Comparison of ENCODE assay signal across 14 cellular contexts in the genomic region with DNA sequence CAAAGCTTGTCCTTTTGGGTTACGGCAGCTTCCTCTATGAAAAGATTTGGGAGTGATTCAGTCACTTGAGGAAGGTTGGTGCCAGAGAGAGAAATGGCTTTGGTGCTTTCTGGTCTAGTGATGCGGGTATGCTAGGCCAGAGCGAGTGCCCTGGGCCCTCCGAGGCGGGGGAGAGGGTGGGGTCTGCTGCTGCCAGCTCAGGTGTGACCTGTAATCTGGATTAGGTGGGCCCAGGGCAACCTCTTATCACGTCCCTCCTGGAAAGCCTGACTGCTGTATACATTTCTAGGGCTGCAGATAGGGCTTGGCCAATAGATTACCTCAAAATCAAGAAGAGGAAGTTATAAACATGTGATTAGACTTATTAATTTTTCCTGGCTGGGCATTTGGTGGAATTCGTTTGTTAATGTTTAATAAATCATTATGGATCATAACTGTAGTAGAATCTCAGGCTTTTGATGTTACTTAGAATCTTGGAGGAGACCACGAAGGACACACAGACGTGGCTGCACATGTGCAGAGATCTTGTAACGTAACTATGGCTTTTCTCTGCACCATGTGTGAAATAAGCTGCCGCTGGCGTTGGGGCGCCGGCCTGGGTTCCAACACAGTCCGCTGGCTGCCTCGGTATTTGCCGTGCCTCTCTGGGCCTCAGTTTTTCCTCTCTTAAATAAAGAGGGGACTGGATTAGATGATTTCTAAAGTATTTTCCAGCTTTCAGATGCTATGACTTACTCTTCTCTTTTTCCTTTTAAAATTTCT. TPM values are rescaled to one million over a fixed set of nuclear protein-coding genes. Genes with fewer than 3 reads are reported as not detected.
DNase-seq lines count a peak whose midpoint lies in the region; ATAC-seq, FAIRE-seq and TF ChIP-seq lines count a peak whose summit lies in the region.
"Had no signal": no experiment of that assay in that cellular context is flagged by ENCODE, and none has a peak within 500 bp of the region (broad histone marks: within the 10 kb centered on the region; RNA-seq: fewer than 3 reads in every experiment).

No MANE protein-coding gene starts in this region.

- no peaks in the 10 kb centered on the region for H3K9me3 Mint-ChIP-seq in activated CD4-positive, alpha-beta memory T cell treated with anti-CD3 and anti-CD28 coated beads for 36 hours
- no peaks in the 10 kb centered on the region for H3K9me3 Mint-ChIP-seq in activated CD4-positive, alpha-beta memory T cell treated with anti-CD3 and anti-CD28 coated beads, Interleukin-2, amount 10 ng/mL, durations not matched to agents 7 days and 5 days
- no peaks in the 10 kb centered on the region for H3K9me3 Mint-ChIP-seq in stimulated activated effector memory CD8-positive, alpha-beta T cell treated with anti-CD3 and anti-CD28 coated beads, Interleukin-12 subunit alpha, Interleukin-12 subunit beta, amount 100 ng/mL, for 72 hours

- H3K27ac ChIP-seq in esophagus muscularis mucosa (replicated peaks in 1 of 4), result no peak overlapping the region
- H3K27ac ChIP-seq: uterus had no signal

- CTCF ChIA-PET in activated CD4-positive, alpha-beta memory T cell treated with anti-CD3 and anti-CD28 coated beads for 36 hours (lab: Charles Lee), result interaction anchor here (5.3 to 7.0 kb wide), 2 partner anchors 80 to 88 kb away, joined by 28 to 48 read pairs; no protein-coding TSS in a partner anchor
- CTCF ChIA-PET in activated CD4-positive, alpha-beta memory T cell treated with anti-CD3 and anti-CD28 coated beads, Interleukin-2, amount 10 ng/mL, durations not matched to agents 7 days and 5 days (lab: Charles Lee), result interaction anchor here (1.1 to 5.2 kb wide), 2 partner anchors 79 to 81 kb away, joined by 3 to 24 read pairs; no protein-coding TSS in a partner anchor

- peak overlapping the region; percentile 18 to 85 (median 70) for H3K4me3 ChIP-seq in esophagus muscularis mucosa

- peak overlapping the region; percentile 63 for H3K27ac Mint-ChIP-seq in activated CD4-positive, alpha-beta memory T cell treated with anti-CD3 and anti-CD28 coated beads for 36 hours
- no peak overlapping the region for H3K27ac Mint-ChIP-seq in activated CD4-positive, alpha-beta memory T cell treated with anti-CD3 and anti-CD28 coated beads, Interleukin-2, amount 10 ng/mL, durations not matched to agents 7 days and 5 days
- no peak overlapping the region for H3K27ac Mint-ChIP-seq in stimulated activated effector memory CD8-positive, alpha-beta T cell treated with anti-CD3 and anti-CD28 coated beads, Interleukin-12 subunit alpha, Interleukin-12 subunit beta, amount 100 ng/mL, for 72 hours

- intact Hi-C loops in activated CD4-positive, alpha-beta memory T cell treated with anti-CD3 and anti-CD28 coated beads for 36 hours (cut with micrococcal nuclease), result no loop called here
- intact Hi-C loops in esophagus muscularis mucosa (cut with DNase I), result no loop called here

- ATAC-seq in stimulated activated effector memory CD8-positive, alpha-beta T cell treated with anti-CD3 and anti-CD28 coated beads, Interleukin-12 subunit alpha, Interleukin-12 subunit beta, amount 100 ng/mL, for 72 hours, result no peak

- WGBS in esophagus muscularis mucosa, result 81% methylated on average over 17 of the region's 17 CpGs

- peaks cover 32% of the 10 kb centered on the region for H3K36me3 Mint-ChIP-seq in activated CD4-positive, alpha-beta memory T cell treated with anti-CD3 and anti-CD28 coated beads for 36 hours
- peaks cover 13% of the 10 kb centered on the region for H3K36me3 Mint-ChIP-seq in activated CD4-positive, alpha-beta memory T cell treated with anti-CD3 and anti-CD28 coated beads, Interleukin-2, amount 10 ng/mL, durations not matched to agents 7 days and 5 days (ENCODE audit: low read depth)
- H3K36me3 Mint-ChIP-seq in stimulated activated effector memory CD8-positive, alpha-beta T cell treated with anti-CD3 and anti-CD28 coated beads, Interleukin-12 subunit alpha, Interleukin-12 subunit beta, amount 100 ng/mL, for 72 hours, result peaks cover 49% of the 10 kb centered on the region

- peaks cover 47% of the 10 kb centered on the region for H3K4me1 Mint-ChIP-seq in activated CD4-positive, alpha-beta memory T cell treated with anti-CD3 and anti-CD28 coated beads for 36 hours (ENCODE audit: low read depth)
- H3K4me1 Mint-ChIP-seq in activated CD4-positive, alpha-beta memory T cell treated with anti-CD3 and anti-CD28 coated beads, Interleukin-2, amount 10 ng/mL, durations not matched to agents 7 days and 5 days, result peaks cover 36% of the 10 kb centered on the region
- H3K4me1 Mint-ChIP-seq in stimulated activated effector memory CD8-positive, alpha-beta T cell treated with anti-CD3 and anti-CD28 coated beads, Interleukin-12 subunit alpha, Interleukin-12 subunit beta, amount 100 ng/mL, for 72 hours, result peaks cover 58% of the 10 kb centered on the region

- no peak for TF ChIP-seq POLR2A in esophagus muscularis mucosa (IDR thresholded peaks at IDR 0.05; ENCODE audit: low read depth)

- no peak for TF ChIP-seq EP300 in esophagus muscularis mucosa (IDR thresholded peaks at IDR 0.05)

- no peak for TF ChIP-seq CTCF in esophagus muscularis mucosa (IDR thresholded peaks at IDR 0.05)

- peaks cover 23% of the 10 kb centered on the region for H3K27me3 Mint-ChIP-seq in activated CD4-positive, alpha-beta memory T cell treated with anti-CD3 and anti-CD28 coated beads for 36 hours
- peaks cover 48% of the 10 kb centered on the region for H3K27me3 Mint-ChIP-seq in activated CD4-positive, alpha-beta memory T cell treated with anti-CD3 and anti-CD28 coated beads, Interleukin-2, amount 10 ng/mL, durations not matched to agents 7 days and 5 days

- peak overlapping the region; percentile 82 for H3K4me3 Mint-ChIP-seq in activated CD4-positive, alpha-beta memory T cell treated with anti-CD3 and anti-CD28 coated beads for 36 hours
- H3K4me3 Mint-ChIP-seq in activated CD4-positive, alpha-beta memory T cell treated with anti-CD3 and anti-CD28 coated beads, Interleukin-2, amount 10 ng/mL, durations not matched to agents 7 days and 5 days, result no peak overlapping the region
- H3K4me3 Mint-ChIP-seq in stimulated activated effector memory CD8-positive, alpha-beta T cell treated with anti-CD3 and anti-CD28 coated beads, Interleukin-12 subunit alpha, Interleukin-12 subunit beta, amount 100 ng/mL, for 72 hours, result peak overlapping the region; percentile 68

- FAIRE-seq in urothelium cell line (lab: Jason Lieb, UNC), result no peak
- FAIRE-seq: HTR-8/SVneo had no signal

- no peaks in the 10 kb centered on the region for H3K36me3 ChIP-seq in esophagus muscularis mucosa
- H3K36me3 ChIP-seq: uterus had no signal

- peaks cover 0 to 26% (median 0%) of the 10 kb centered on the region in 4 donors for H3K27me3 ChIP-seq in esophagus muscularis mucosa

- POLR2A ChIA-PET in activated CD4-positive, alpha-beta memory T cell treated with anti-CD3 and anti-CD28 coated beads for 36 hours (lab: Charles Lee), result interaction anchor here (1.6 kb wide), 1 partner anchor 24 kb away, joined by 4 read pairs; no protein-coding TSS in a partner anchor
- POLR2A ChIA-PET in activated CD4-positive, alpha-beta memory T cell treated with anti-CD3 and anti-CD28 coated beads, Interleukin-2, amount 10 ng/mL, durations not matched to agents 7 days and 5 days (lab: Charles Lee), result interaction anchor here (1.9 kb wide), 1 partner anchor 44 kb away, joined by 5 read pairs; no protein-coding TSS in a partner anchor

- peaks cover 11 to 25% (median 16%) of the 10 kb centered on the region in 4 donors for H3K4me1 ChIP-seq in esophagus muscularis mucosa

- H3K9me3 ChIP-seq in esophagus muscularis mucosa, result no peaks in the 10 kb centered on the region
- H3K9me3 ChIP-seq: uterus had no signal

- DNase-seq in activated CD4-positive, alpha-beta memory T cell treated with anti-CD3 and anti-CD28 coated beads for 36 hours, result no peak
- DNase-seq in activated CD4-positive, alpha-beta memory T cell treated with anti-CD3 and anti-CD28 coated beads, Interleukin-2, amount 10 ng/mL, durations not matched to agents 7 days and 5 days, result no peak
- DNase-seq in NOMO-1 treated with dmso at 0.1 percent for 144 hours (lab: John Stamatoyannopoulos, UW; ENCODE audit: unreplicated experiment), result peak; percentile 26
- DNase-seq in esophagus muscularis mucosa (ENCODE audit: extremely low spot score), result no peak
- no peak for DNase-seq in stimulated activated effector memory CD8-positive, alpha-beta T cell treated with anti-CD3 and anti-CD28 coated beads, Interleukin-12 subunit alpha, Interleukin-12 subunit beta, amount 100 ng/mL, for 72 hours (ENCODE audit: low spot score in 2 of 2)
- DNase-seq in urothelium cell line (ENCODE audit: low spot score), result no peak
- no peak for DNase-seq in DMS114 treated with DMSO at 0.1 percent for 48 hours (lab: John Stamatoyannopoulos, UW; ENCODE audit: unreplicated experiment)
- DNase-seq in iPS-NIHi7 (ENCODE audit: extremely low spot score), result no peak
- DNase-seq: cerebellar nuclear complex; GDM1; SHP77 treated with DMSO at 0.1 percent for 48 hours; stimulated activated CD4-positive, alpha-beta T cell treated with anti-CD3 and anti-CD28 coated beads, Interleukin-4, amount 100 ng/mL, for 1 hour; uterus had no signal

RNA-seq across cellular contexts. Expression of a gene that starts 1.2 kb away (rescaled TPM):
- total RNA-seq in activated CD4-positive, alpha-beta memory T cell treated with anti-CD3 and anti-CD28 coated beads for 36 hours, result 10 to 100 TPM; 41.7 to 43.1 TPM
- 1 to 10 TPM; 4.8 to 4.9 TPM for total RNA-seq in activated CD4-positive, alpha-beta memory T cell treated with anti-CD3 and anti-CD28 coated beads, Interleukin-2, amount 10 ng/mL, durations not matched to agents 7 days and 5 days
- total RNA-seq in esophagus muscularis mucosa, result 10 to 100 TPM in 2 of 4 donors, 1 to 10 TPM in 2; 5.1 to 12.9 (median 10.4) TPM
